16 cellular contexts compared by ENCODE assay signal in the genomic region with DNA sequence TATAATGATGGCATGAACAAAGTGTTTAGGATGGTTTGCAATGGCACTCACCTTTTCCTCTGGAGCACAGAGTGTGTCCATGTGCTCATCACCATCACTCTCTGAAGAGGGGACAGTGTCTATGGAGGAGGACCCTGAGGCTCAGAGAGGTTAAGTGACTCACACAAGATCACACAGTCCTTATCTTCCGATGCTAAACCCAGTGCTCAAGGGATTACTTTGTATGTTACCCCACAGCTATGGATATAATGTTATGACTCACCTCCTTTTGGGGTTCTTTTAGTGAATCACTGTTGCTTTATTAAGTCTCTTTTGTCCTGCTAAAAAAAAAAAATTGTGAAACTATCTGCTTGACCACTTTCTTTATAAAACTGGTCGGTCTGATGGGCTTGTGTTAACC.
A peak's percentile ranks its signal among the peaks of the same experiment; 100 is the strongest.
DNase-seq lines count a peak whose midpoint lies in the region; ATAC-seq and TF ChIP-seq lines count a peak whose summit lies in the region.
"Had no signal": no experiment of that assay in that cellular context is flagged by ENCODE, and none has a peak within 500 bp of the region (broad histone marks: within the 10 kb centered on the region; RNA-seq: fewer than 3 reads in every experiment).

No MANE protein-coding gene starts in this region.

- DNase-seq in AG10803 (ENCODE audit: low read depth) (peak; percentile 70), HCT116 (ENCODE audit: low read depth, low spot score) (no peak), amniotic epithelial cell (ENCODE audit: low read depth) (peak; percentile 95), islet precursor cell (peak; percentile 30)
- no peak for DNase-seq in CD8-positive, alpha-beta memory T cell
- DNase-seq: Calu3; central memory CD4-positive, alpha-beta T cell; NCI-H345; occipital lobe; stimulated activated CD4-positive, alpha-beta T cell treated with anti-CD3 and anti-CD28 coated beads, Interleukin-2, amount 100 ng/mL, for 24 hours; stomach had no signal

- no peaks in the 10 kb centered on the region for H3K9me2 ChIP-seq in HCT116 (ENCODE audit: insufficient read depth)

- H4K20me1 ChIP-seq in HCT116 (ENCODE audit: insufficient read depth) = no peaks in the 10 kb centered on the region

- intact Hi-C loops in HCT116 (cut with micrococcal nuclease) = no loop called here

- BruUV-seq in HCT116 (replicated peaks; lab: Mats Ljungman, UMichigan) = no TSS peak

- H3K36me3 ChIP-seq in HCT116 (ENCODE audit: control insufficient read depth in 1 of 2, insufficient read depth in 2 of 2, low read length in 2 of 2) = no peaks in the 10 kb centered on the region
- H3K36me3 ChIP-seq in CD8-positive, alpha-beta memory T cell (ENCODE audit: insufficient read depth, low read length) = no peaks in the 10 kb centered on the region
- H3K36me3 ChIP-seq: gastroesophageal sphincter, stomach had no signal

- no peak for TF ChIP-seq RAD21 in HCT116 (IDR thresholded peaks at IDR 0.05; ENCODE audit: low read depth)

- ATAC-seq in HCT116 = peak; percentile 65
- ATAC-seq in HG03175 (IDR thresholded peaks at IDR 0.05; ENCODE audit: unreplicated experiment) = no peak
- ATAC-seq in HG02973 (IDR thresholded peaks at IDR 0.05; ENCODE audit: unreplicated experiment) = no peak
- no peak for ATAC-seq in HG03354 (IDR thresholded peaks at IDR 0.05; ENCODE audit: poor library complexity, severe bottlenecking, unreplicated experiment)
- ATAC-seq: gastroesophageal sphincter, left lobe of liver had no signal

- TF ChIP-seq CTCF in AG10803 (conservative IDR thresholded peaks at IDR 0.05; ENCODE audit: low read length) (no peak), HCT116 (IDR thresholded peaks at IDR 0.05 in 2 of 3, conservative IDR thresholded peaks at IDR 0.05 in 1 of 3; ENCODE audit: borderline replicate concordance in 1 of 3, insufficient read depth in 1 of 3, low read depth in 2 of 3, low read length in 2 of 3) (no peak)

- no peak overlapping the region for H2AFZ ChIP-seq in HCT116 (ENCODE audit: low read depth, low read length, poor library complexity, severe bottlenecking)

- H3K4me3 Mint-ChIP-seq in CD8-positive, alpha-beta memory T cell = no peak overlapping the region

- H3K4me2 ChIP-seq in HCT116 (ENCODE audit: low read length) = no peak overlapping the region

- POLR2A ChIA-PET in HCT116 (lab: Charles Lee) = no interaction called here
- POLR2A ChIA-PET in CD8-positive, alpha-beta memory T cell (lab: Charles Lee) = interaction anchor here (1.4 to 2.1 kb wide), 3 partner anchors 8 to 66 kb away, joined by 4 to 16 read pairs (median 7); partner anchors contain the start of gene TENT5C

- no peaks in the 10 kb centered on the region for H3K27me3 ChIP-seq in HCT116 (ENCODE audit: insufficient read depth, low read length)
- H3K27me3 ChIP-seq in CD8-positive, alpha-beta memory T cell (ENCODE audit: insufficient read depth, low read length, poor library complexity, severe bottlenecking) = no peaks in the 10 kb centered on the region
- H3K27me3 ChIP-seq: gastroesophageal sphincter, stomach had no signal

- H3K9me3 ChIP-seq in HCT116 (ENCODE audit: control insufficient read depth in 1 of 2, insufficient read depth in 1 of 2, low read depth in 1 of 2, low read length in 2 of 2) = no peaks in the 10 kb centered on the region
- no peaks in the 10 kb centered on the region for H3K9me3 ChIP-seq in CD8-positive, alpha-beta memory T cell (ENCODE audit: low read length)
- H3K9me3 ChIP-seq: gastroesophageal sphincter, stomach had no signal

- no peak overlapping the region for H3K27ac ChIP-seq in HCT116 (ENCODE audit: low read depth, low read length)
- H3K27ac ChIP-seq in CD8-positive, alpha-beta memory T cell (ENCODE audit: low read depth, low read length) = no peak overlapping the region
- H3K27ac ChIP-seq: gastroesophageal sphincter had no signal

- H3K79me2 ChIP-seq in HCT116 (ENCODE audit: insufficient read depth, low read length) = no peaks in the 10 kb centered on the region

- RAD21 ChIA-PET in HCT116 (lab: Charles Lee; ENCODE audit: low non-redundant PET in 1 of 2, low total read pairs in 2 of 2, uncharacterized antibody in 2 of 2, unreplicated experiment in 2 of 2) = no interaction called here

- peak overlapping the region in 2 of 8 donors; percentile 17 to 22 for H3K27ac Mint-ChIP-seq in CD8-positive, alpha-beta memory T cell

- H3K36me3 Mint-ChIP-seq in CD8-positive, alpha-beta memory T cell = no peaks in the 10 kb centered on the region

- peaks cover 0 to 2% of the 10 kb centered on the region in 2 donors for H3K27me3 Mint-ChIP-seq in CD8-positive, alpha-beta memory T cell

- H3K9me3 Mint-ChIP-seq in CD8-positive, alpha-beta memory T cell = no peaks in the 10 kb centered on the region

- H3K4me1 Mint-ChIP-seq in CD8-positive, alpha-beta memory T cell = peaks cover 9 to 15% (median 10%) of the 10 kb centered on the region in 3 donors

- H3K4me1 ChIP-seq in HCT116 (ENCODE audit: control insufficient read depth in 1 of 2, insufficient read depth in 2 of 2, low read length in 2 of 2) = 0 out of 4 replicates have a peak, but pooled peaks cover 0 to 4% of the 10 kb centered on the region in 2 experiments
- peaks cover 5% of the 10 kb centered on the region for H3K4me1 ChIP-seq in CD8-positive, alpha-beta memory T cell (ENCODE audit: insufficient read depth, low read length)

- no peak for TF ChIP-seq POLR2A in HCT116 (IDR thresholded peaks at IDR 0.05; ENCODE audit: borderline replicate concordance, extremely low read depth, insufficient read depth, insufficient read length)

- no peak overlapping the region for H3K9ac ChIP-seq in HCT116 (ENCODE audit: low read length)

- CTCF ChIA-PET in HCT116 (lab: Charles Lee) = interaction anchor here (1.5 kb wide), 1 partner anchor 139 kb away, joined by 10 read pairs; no protein-coding TSS in a partner anchor
- CTCF ChIA-PET in CD8-positive, alpha-beta memory T cell (lab: Charles Lee) = interaction anchor here (1.1 to 5.0 kb wide), 12 partner anchors 8 to 139 kb away, joined by 3 to 95 read pairs (median 8); partner anchors contain the start of gene TENT5C

- no peak overlapping the region for H3K4me3 ChIP-seq in AG10803 (ENCODE audit: low read length)
- no peak overlapping the region for H3K4me3 ChIP-seq in HCT116 (replicated peaks in 1 of 2; ENCODE audit: low read depth in 1 of 2, low read length in 2 of 2)
- H3K4me3 ChIP-seq in CD8-positive, alpha-beta memory T cell (ENCODE audit: low read length) = no peak overlapping the region
- H3K4me3 ChIP-seq: gastroesophageal sphincter, stomach had no signal

TF ChIP-seq in HCT116, 20 proteins besides CTCF, POLR2A, EP300 and RAD21:
- no peak for TF ChIP-seq CBX3 (IDR thresholded peaks at IDR 0.05; ENCODE audit: low read depth)
- no peak for TF ChIP-seq FOSL1 (IDR thresholded peaks at IDR 0.05; ENCODE audit: low read depth)
- TF ChIP-seq EGR1 (IDR thresholded peaks at IDR 0.05; ENCODE audit: low read depth) = no peak
- no peak for TF ChIP-seq EZH2 (IDR thresholded peaks at IDR 0.05)
- TF ChIP-seq YY1 (IDR thresholded peaks at IDR 0.05; ENCODE audit: extremely low read depth, insufficient replicate concordance, low read depth, low read length) = no peak
- no peak for TF ChIP-seq CEBPB (IDR thresholded peaks at IDR 0.05; ENCODE audit: low read depth)
- TF ChIP-seq ATF3 (IDR thresholded peaks at IDR 0.05) = no peak
- no peak for TF ChIP-seq SP1 (IDR thresholded peaks at IDR 0.05; ENCODE audit: low read depth)
- no peak for TF ChIP-seq ZNF274 (IDR thresholded peaks at IDR 0.05; ENCODE audit: low read depth, low read length)
- no peak for TF ChIP-seq ZFX (IDR thresholded peaks at IDR 0.05)
- no peak for TF ChIP-seq SRF (IDR thresholded peaks at IDR 0.05; ENCODE audit: low read depth)
- no peak for TF ChIP-seq TCF7L2 (IDR thresholded peaks at IDR 0.05; ENCODE audit: borderline replicate concordance, extremely low read depth, insufficient read depth, insufficient read length)
- no peak for TF ChIP-seq EZH2phosphoT487 (IDR thresholded peaks at IDR 0.05; ENCODE audit: borderline replicate concordance)
- no peak for TF ChIP-seq ELF1 (IDR thresholded peaks at IDR 0.05; ENCODE audit: borderline replicate concordance, low read depth)
- TF ChIP-seq, protein P1, sequence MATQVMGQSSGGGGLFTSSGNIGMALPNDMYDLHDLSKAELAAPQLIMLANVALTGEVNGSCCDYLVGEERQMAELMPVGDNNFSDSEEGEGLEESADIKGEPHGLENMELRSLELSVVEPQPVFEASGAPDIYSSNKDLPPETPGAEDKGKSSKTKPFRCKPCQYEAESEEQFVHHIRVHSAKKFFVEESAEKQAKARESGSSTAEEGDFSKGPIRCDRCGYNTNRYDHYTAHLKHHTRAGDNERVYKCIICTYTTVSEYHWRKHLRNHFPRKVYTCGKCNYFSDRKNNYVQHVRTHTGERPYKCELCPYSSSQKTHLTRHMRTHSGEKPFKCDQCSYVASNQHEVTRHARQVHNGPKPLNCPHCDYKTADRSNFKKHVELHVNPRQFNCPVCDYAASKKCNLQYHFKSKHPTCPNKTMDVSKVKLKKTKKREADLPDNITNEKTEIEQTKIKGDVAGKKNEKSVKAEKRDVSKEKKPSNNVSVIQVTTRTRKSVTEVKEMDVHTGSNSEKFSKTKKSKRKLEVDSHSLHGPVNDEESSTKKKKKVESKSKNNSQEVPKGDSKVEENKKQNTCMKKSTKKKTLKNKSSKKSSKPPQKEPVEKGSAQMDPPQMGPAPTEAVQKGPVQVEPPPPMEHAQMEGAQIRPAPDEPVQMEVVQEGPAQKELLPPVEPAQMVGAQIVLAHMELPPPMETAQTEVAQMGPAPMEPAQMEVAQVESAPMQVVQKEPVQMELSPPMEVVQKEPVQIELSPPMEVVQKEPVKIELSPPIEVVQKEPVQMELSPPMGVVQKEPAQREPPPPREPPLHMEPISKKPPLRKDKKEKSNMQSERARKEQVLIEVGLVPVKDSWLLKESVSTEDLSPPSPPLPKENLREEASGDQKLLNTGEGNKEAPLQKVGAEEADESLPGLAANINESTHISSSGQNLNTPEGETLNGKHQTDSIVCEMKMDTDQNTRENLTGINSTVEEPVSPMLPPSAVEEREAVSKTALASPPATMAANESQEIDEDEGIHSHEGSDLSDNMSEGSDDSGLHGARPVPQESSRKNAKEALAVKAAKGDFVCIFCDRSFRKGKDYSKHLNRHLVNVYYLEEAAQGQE (IDR thresholded peaks at IDR 0.05; ENCODE audit: low read depth) = no peak

Comparison
In these comparisons a context has a peak if more than half of its experiments do, and no peak if none do; other contexts are left out.
1. DNase-seq: peak in AG10803 (single experiment), amniotic epithelial cell (single experiment) and islet precursor cell (single experiment); none in HCT116 (single experiment) and CD8-positive, alpha-beta memory T cell (0 of 5).